Comparison of ENCODE assay signal across 19 cellular contexts in genomic region chr11:120991830-120992686, GRCh38. TPM values are rescaled to one million over a fixed set of nuclear protein-coding genes. Genes with fewer than 3 reads are reported as not detected.
DNase-seq lines count a peak whose midpoint lies in the region; ATAC-seq, FAIRE-seq and TF ChIP-seq lines count a peak whose summit lies in the region.
"Had no signal": no experiment of that assay in that cellular context is flagged by ENCODE, and none has a peak within 500 bp of the region (broad histone marks: within the 10 kb centered on the region; RNA-seq: fewer than 3 reads in every experiment).

No MANE protein-coding gene starts in this region.

- no peak for TF ChIP-seq CTCF in astrocyte (IDR thresholded peaks at IDR 0.05; ENCODE audit: insufficient read depth, low read depth, low read length)
- no peak for TF ChIP-seq CTCF in brain microvascular endothelial cell (IDR thresholded peaks at IDR 0.05; ENCODE audit: low read depth, low read length, missing control alignments)

- no peak overlapping the region for H3K27ac Mint-ChIP-seq in astrocyte (ENCODE audit: unreplicated experiment)
- H3K27ac Mint-ChIP-seq in naive thymus-derived CD4-positive, alpha-beta T cell: no peak overlapping the region
- H3K27ac Mint-ChIP-seq: CD4-positive, alpha-beta T cell had no signal

- no peaks in the 10 kb centered on the region for H4K20me1 ChIP-seq in astrocyte (ENCODE audit: insufficient read depth, low read length)

- H3K4me3 Mint-ChIP-seq in astrocyte (ENCODE audit: unreplicated experiment): no peak overlapping the region
- no peak overlapping the region for H3K4me3 Mint-ChIP-seq in naive thymus-derived CD4-positive, alpha-beta T cell
- H3K4me3 Mint-ChIP-seq: CD4-positive, alpha-beta T cell had no signal

- intact Hi-C loops in naive thymus-derived CD4-positive, alpha-beta T cell (cut with micrococcal nuclease): no loop called here

- H3K4me1 Mint-ChIP-seq in astrocyte (ENCODE audit: low read depth, unreplicated experiment): no peaks in the 10 kb centered on the region
- peaks cover under 1 to 5% (median 1%) of the 10 kb centered on the region in 7 donors for H3K4me1 Mint-ChIP-seq in naive thymus-derived CD4-positive, alpha-beta T cell

- H3K79me2 ChIP-seq in astrocyte (ENCODE audit: insufficient read depth, low read length): no peaks in the 10 kb centered on the region

- CTCF ChIA-PET in naive thymus-derived CD4-positive, alpha-beta T cell (lab: Charles Lee): no interaction called here

- H3K9me3 ChIP-seq in astrocyte (ENCODE audit: insufficient read depth, low read depth, low read length): no peaks in the 10 kb centered on the region
- no peaks in the 10 kb centered on the region for H3K9me3 ChIP-seq in naive thymus-derived CD4-positive, alpha-beta T cell (ENCODE audit: control insufficient read depth in 2 of 3, low read length in 3 of 3)
- H3K9me3 ChIP-seq: HAP-1 had no signal

- POLR2A ChIA-PET in naive thymus-derived CD4-positive, alpha-beta T cell (lab: Charles Lee): no interaction called here

- no peak overlapping the region for H3K4me3 ChIP-seq in astrocyte (ENCODE audit: insufficient read depth, low read depth, low read length)
- no peak overlapping the region for H3K4me3 ChIP-seq in naive thymus-derived CD4-positive, alpha-beta T cell (ENCODE audit: low read length)
- no peak overlapping the region for H3K4me3 ChIP-seq in brain microvascular endothelial cell (ENCODE audit: low read depth, low read length)
- H3K4me3 ChIP-seq: HAP-1 had no signal

- H3K36me3 Mint-ChIP-seq in astrocyte (ENCODE audit: low read depth, unreplicated experiment): no peaks in the 10 kb centered on the region
- no peaks in the 10 kb centered on the region for H3K36me3 Mint-ChIP-seq in naive thymus-derived CD4-positive, alpha-beta T cell

- FAIRE-seq in HTR-8/SVneo (lab: Jason Lieb, UNC) (peak; percentile 94), astrocyte (lab: Jason Lieb, UNC) (no peak)

- H3K27me3 ChIP-seq in astrocyte (ENCODE audit: insufficient read depth, low read length): peaks cover 14% of the 10 kb centered on the region
- no peaks in the 10 kb centered on the region for H3K27me3 ChIP-seq in naive thymus-derived CD4-positive, alpha-beta T cell (ENCODE audit: control insufficient read depth in 2 of 2, insufficient read depth in 2 of 2, low read length in 2 of 2)
- H3K27me3 ChIP-seq in brain microvascular endothelial cell (replicated peaks): peaks cover 2% of the 10 kb centered on the region

- ATAC-seq in naive thymus-derived CD4-positive, alpha-beta T cell: peak; percentile 51
- no peak for ATAC-seq in HG03196 (IDR thresholded peaks at IDR 0.05; ENCODE audit: unreplicated experiment)
- ATAC-seq: SK-N-SH treated with all-trans-retinoic acid at 6 μM for 48 hours had no signal

- in situ Hi-C loops in brain microvascular endothelial cell (cut with HindIII; ENCODE audit: low pct_ligation_motif_present, low sequenced_read_pairs): no loop called here

- H2AFZ ChIP-seq in astrocyte (ENCODE audit: low read depth, low read length): peak overlapping the region; percentile 23

- DNase-seq in HTR-8/SVneo (ENCODE audit: insufficient read length, low spot score) (no peak), astrocyte (ENCODE audit: low read depth) (no peak), NCI-H510A treated with DMSO at 0.1 percent for 48 hours (lab: John Stamatoyannopoulos, UW) (no peak), brain microvascular endothelial cell (no peak)
- DNase-seq in naive thymus-derived CD4-positive, alpha-beta T cell: no peak
- no peak for DNase-seq in stimulated activated CD4-positive, alpha-beta T cell treated with anti-CD3 and anti-CD28 coated beads, Interleukin-15, amount 100 ng/mL, for 24 hours
- DNase-seq: CD4-positive, alpha-beta T cell; COR-L47; DMS79; Karpas-422; NCI-H1417; NCI-H187 treated with DMSO at 0.1 percent for 48 hours; NCI-H2107; NCI-H748 treated with DMSO at 0.1 percent for 48 hours; NK-92 treated with Interleukin-12 subunit alpha and Interleukin-12 subunit beta, amount 100 ng/mL, for 24 hours had no signal

- no peak overlapping the region for H3K9ac ChIP-seq in astrocyte (ENCODE audit: low read length)

- H3K4me1 ChIP-seq in astrocyte (ENCODE audit: insufficient read depth, low read length): no peaks in the 10 kb centered on the region
- no peaks in the 10 kb centered on the region for H3K4me1 ChIP-seq in naive thymus-derived CD4-positive, alpha-beta T cell (ENCODE audit: control insufficient read depth in 2 of 2, insufficient read depth in 2 of 2, low read length in 2 of 2)

- H3K36me3 ChIP-seq in astrocyte (ENCODE audit: insufficient read depth, low read length): no peaks in the 10 kb centered on the region
- no peaks in the 10 kb centered on the region for H3K36me3 ChIP-seq in naive thymus-derived CD4-positive, alpha-beta T cell (ENCODE audit: control insufficient read depth in 2 of 3, insufficient read depth in 3 of 3, low read length in 3 of 3)
- H3K36me3 ChIP-seq in brain microvascular endothelial cell (replicated peaks): no peaks in the 10 kb centered on the region
- H3K36me3 ChIP-seq: HAP-1 had no signal

- H3K9me3 Mint-ChIP-seq in astrocyte (ENCODE audit: unreplicated experiment): no peaks in the 10 kb centered on the region
- H3K9me3 Mint-ChIP-seq in naive thymus-derived CD4-positive, alpha-beta T cell: no peaks in the 10 kb centered on the region
- H3K9me3 Mint-ChIP-seq: CD4-positive, alpha-beta T cell had no signal

- peaks cover 16% of the 10 kb centered on the region for H3K27me3 Mint-ChIP-seq in astrocyte (ENCODE audit: low read depth, unreplicated experiment)
- H3K27me3 Mint-ChIP-seq in naive thymus-derived CD4-positive, alpha-beta T cell: peaks cover 0 to 24% (median 3%) of the 10 kb centered on the region in 5 donors

- H3K27ac ChIP-seq in astrocyte (ENCODE audit: low read depth, low read length) (no peak overlapping the region), brain microvascular endothelial cell (no peak overlapping the region)
- H3K27ac ChIP-seq in naive thymus-derived CD4-positive, alpha-beta T cell (ENCODE audit: low read depth, low read length): no peak overlapping the region
- H3K27ac ChIP-seq: RWPE1 had no signal

- H3K4me2 ChIP-seq in astrocyte (ENCODE audit: low read length): no peak overlapping the region

RNA-seq across cellular contexts. Expression of gene TBCEL, which starts 31.8 kb away (rescaled TPM):
- total RNA-seq in astrocyte: 25.9 and 30.1 TPM in 2 replicates
- total RNA-seq in naive thymus-derived CD4-positive, alpha-beta T cell: 10 to 100 TPM; 14.7 to 30.0 (median 22.2) TPM
- 1 to 10 TPM; 3.2 to 4.0 TPM for polyA plus RNA-seq in naive thymus-derived CD4-positive, alpha-beta T cell
